In genomic region chr3:162612991-162613390, GRCh38 we compare ENCODE assay signal across 8 cellular contexts.
"Had no signal": no experiment of that assay in that cellular context is flagged by ENCODE, and none has a peak within 500 bp of the region (broad histone marks: within the 10 kb centered on the region; RNA-seq: fewer than 3 reads in every experiment).

No MANE protein-coding gene starts in this region.

- H3K9me3 Mint-ChIP-seq: HFFc6 had no signal

- H3K4me2 ChIP-seq: GM23338 had no signal

- H3K9me3 ChIP-seq: HAP-1 had no signal

- H3K4me3 ChIP-seq: GM23338, HAP-1 had no signal

- DNase-seq: GOT3, H7, H9, HCEC 1CT, HFFc6 had no signal

- ATAC-seq: GM23338, HCT116 had no signal

- H3K36me3 ChIP-seq: HAP-1 had no signal

- H3K4me3 Mint-ChIP-seq: GM23338, H9, HFFc6 had no signal

- H3K27ac Mint-ChIP-seq: GM23338, HFFc6 had no signal

- H2AFZ ChIP-seq: GM23338 had no signal
